37 cellular contexts compared by ENCODE assay signal in genomic region chr13:58160980-58161379, GRCh38.
"Had no signal": no experiment of that assay in that cellular context is flagged by ENCODE, and none has a peak within 500 bp of the region (broad histone marks: within the 10 kb centered on the region; RNA-seq: fewer than 3 reads in every experiment).

No MANE protein-coding gene starts in this region.

- H3K27ac Mint-ChIP-seq: activated CD4-positive, alpha-beta memory T cell treated with anti-CD3 and anti-CD28 coated beads, Interleukin-2, amount 10 ng/mL, durations not matched to agents 7 days and 5 days; activated CD4-positive, alpha-beta T cell treated with anti-CD3 and anti-CD28 coated beads for 36 hours; activated CD4-positive, alpha-beta T cell treated with anti-CD3 and anti-CD28 coated beads, Interleukin-2, amount 10 ng/mL, durations not matched to agents 7 days and 5 days; activated CD8-positive, alpha-beta memory T cell treated with anti-CD3 and anti-CD28 coated beads, Interleukin-2, amount 10 ng/mL, durations not matched to agents 7 days and 5 days; activated CD8-positive, alpha-beta T cell treated with anti-CD3 and anti-CD28 coated beads, Interleukin-2, amount 10 ng/mL, durations not matched to agents 7 days and 5 days; activated naive CD4-positive, alpha-beta T cell treated with anti-CD3 and anti-CD28 coated beads, Interleukin-2, amount 10 ng/mL, durations not matched to agents 7 days and 5 days; activated naive CD4-positive, alpha-beta T cell treated with anti-CD3 and anti-CD28 coated beads, Interleukin-2, amount 50 U/mL, for 24 hours; activated naive CD8-positive, alpha-beta T cell; activated naive CD8-positive, alpha-beta T cell treated with anti-CD3 and anti-CD28 coated beads, Interleukin-2, amount 10 ng/mL, durations not matched to agents 7 days and 5 days; activated naive CD8-positive, alpha-beta T cell treated with anti-CD3 and anti-CD28 coated beads, Interleukin-2, amount 50 U/mL, for 24 hours; activated T-cell treated with anti-CD3 and anti-CD28 coated beads, Interleukin-2, amount 50 U/mL, for 24 hours; activated T-helper 2 cell treated with anti-CD3 and anti-CD28 coated beads, Interferon-gamma antibody, Interleukin-2, Interleukin-4, amounts not matched to agents 10 μg/mL and 5 μg/mL and 100 μg/mL, durations not matched to agents 14 hours and 24 hours and 36 hours; brain; T-helper 1 cell treated with Interleukin-12 subunit alpha and Interleukin-12 subunit beta and Interleukin-4 antibody, amounts not matched to agents 30 μg/mL and 1 μg/mL, for 36 hours; T-helper 2 cell treated with Interferon-gamma antibody and Interleukin-4, amounts not matched to agents 5 μg/mL and 100 μg/mL, for 36 hours had no signal

- H3K4me3 Mint-ChIP-seq: activated CD4-positive, alpha-beta memory T cell treated with anti-CD3 and anti-CD28 coated beads, Interleukin-2, amount 10 ng/mL, durations not matched to agents 7 days and 5 days; activated CD4-positive, alpha-beta T cell treated with anti-CD3 and anti-CD28 coated beads for 36 hours; activated CD4-positive, alpha-beta T cell treated with anti-CD3 and anti-CD28 coated beads, Interleukin-2, amount 10 ng/mL, durations not matched to agents 7 days and 5 days; activated CD8-positive, alpha-beta memory T cell treated with anti-CD3 and anti-CD28 coated beads, Interleukin-2, amount 10 ng/mL, durations not matched to agents 7 days and 5 days; activated CD8-positive, alpha-beta T cell treated with anti-CD3 and anti-CD28 coated beads, Interleukin-2, amount 10 ng/mL, durations not matched to agents 7 days and 5 days; activated naive CD4-positive, alpha-beta T cell treated with anti-CD3 and anti-CD28 coated beads, Interleukin-2, amount 10 ng/mL, durations not matched to agents 7 days and 5 days; activated naive CD4-positive, alpha-beta T cell treated with anti-CD3 and anti-CD28 coated beads, Interleukin-2, amount 50 U/mL, for 24 hours; activated naive CD8-positive, alpha-beta T cell; activated naive CD8-positive, alpha-beta T cell treated with anti-CD3 and anti-CD28 coated beads, Interleukin-2, amount 10 ng/mL, durations not matched to agents 7 days and 5 days; activated naive CD8-positive, alpha-beta T cell treated with anti-CD3 and anti-CD28 coated beads, Interleukin-2, amount 50 U/mL, for 24 hours; activated T-cell treated with anti-CD3 and anti-CD28 coated beads, Interleukin-2, amount 50 U/mL, for 24 hours; brain; central memory CD8-positive, alpha-beta T cell; T-helper 1 cell treated with Interleukin-12 subunit alpha and Interleukin-12 subunit beta and Interleukin-4 antibody, amounts not matched to agents 30 μg/mL and 1 μg/mL, for 36 hours; T-helper 2 cell treated with Interferon-gamma antibody and Interleukin-4, amounts not matched to agents 5 μg/mL and 100 μg/mL, for 36 hours had no signal

- H3K9me3 ChIP-seq: ascending aorta had no signal

- H3K4me1 ChIP-seq: ascending aorta had no signal

- H3K36me3 ChIP-seq: ascending aorta, cardiac muscle cell had no signal

- H3K9me3 Mint-ChIP-seq: activated CD4-positive, alpha-beta T cell treated with anti-CD3 and anti-CD28 coated beads, Interleukin-2, amount 10 ng/mL, durations not matched to agents 7 days and 5 days; brain had no signal

- H3K4me3 ChIP-seq: ascending aorta, cardiac muscle cell had no signal

- DNase-seq: activated CD4-positive, alpha-beta memory T cell treated with anti-CD3 and anti-CD28 coated beads, Interleukin-2, amount 10 ng/mL, durations not matched to agents 7 days and 5 days; activated CD4-positive, alpha-beta T cell treated with anti-CD3 and anti-CD28 coated beads for 1 hour; activated CD4-positive, alpha-beta T cell treated with anti-CD3 and anti-CD28 coated beads for 36 hours; activated CD4-positive, alpha-beta T cell treated with anti-CD3 and anti-CD28 coated beads for 48 hours; activated CD4-positive, alpha-beta T cell treated with anti-CD3 and anti-CD28 coated beads, Interleukin-2, amount 10 ng/mL, durations not matched to agents 7 days and 5 days; activated CD4-positive, alpha-beta T cell treated with anti-CD3 and anti-CD28 coated beads, Interleukin-2, amount 50 U/mL, for 48 hours; activated CD4-positive, CD25-positive, alpha-beta regulatory T cell; activated CD8-positive, alpha-beta memory T cell treated with anti-CD3 and anti-CD28 coated beads for 24 hours; activated CD8-positive, alpha-beta memory T cell treated with anti-CD3 and anti-CD28 coated beads, Interleukin-2, amount 10 ng/mL, durations not matched to agents 7 days and 5 days; activated CD8-positive, alpha-beta memory T cell treated with anti-CD3 and anti-CD28 coated beads, Interleukin-2, amount 50 U/mL, for 48 hours; activated CD8-positive, alpha-beta T cell treated with anti-CD3 and anti-CD28 coated beads, Interleukin-2, amount 10 ng/mL, durations not matched to agents 7 days and 5 days; activated effector memory CD4-positive, alpha-beta T cell treated with Interleukin-2 at 50 U/mL for 16 hours; activated gamma-delta T cell; activated naive CD4-positive, alpha-beta T cell treated with anti-CD3 and anti-CD28 coated beads, Interleukin-2, amount 10 ng/mL, durations not matched to agents 7 days and 5 days; activated naive CD4-positive, alpha-beta T cell treated with Interleukin-2 at 50 U/mL for 16 hours; activated naive CD8-positive, alpha-beta T cell treated with anti-CD3 and anti-CD28 coated beads, Interleukin-2, amount 10 ng/mL, durations not matched to agents 7 days and 5 days; activated naive CD8-positive, alpha-beta T cell treated with anti-CD3 and anti-CD28 coated beads, Interleukin-2, amount 50 U/mL, for 24 hours; activated T-cell treated with anti-CD3 and anti-CD28 coated beads, Interleukin-2, amount 50 U/mL, for 24 hours; activated T-cell treated with anti-CD3 and anti-CD28 coated beads, Interleukin-2, amount 50 U/mL, for 48 hours; amygdala; anterior cingulate cortex; caudate nucleus; cerebellar nuclear complex; T-helper 1 cell; T-helper 2 cell; T-helper 9 cell had no signal

- H3K4me1 Mint-ChIP-seq: activated CD4-positive, alpha-beta memory T cell treated with anti-CD3 and anti-CD28 coated beads, Interleukin-2, amount 10 ng/mL, durations not matched to agents 7 days and 5 days; activated CD4-positive, alpha-beta T cell treated with anti-CD3 and anti-CD28 coated beads for 36 hours; activated CD4-positive, alpha-beta T cell treated with anti-CD3 and anti-CD28 coated beads, Interleukin-2, amount 10 ng/mL, durations not matched to agents 7 days and 5 days; activated CD8-positive, alpha-beta memory T cell treated with anti-CD3 and anti-CD28 coated beads, Interleukin-2, amount 10 ng/mL, durations not matched to agents 7 days and 5 days; activated naive CD4-positive, alpha-beta T cell treated with anti-CD3 and anti-CD28 coated beads, Interleukin-2, amount 10 ng/mL, durations not matched to agents 7 days and 5 days; activated naive CD4-positive, alpha-beta T cell treated with anti-CD3 and anti-CD28 coated beads, Interleukin-2, amount 50 U/mL, for 24 hours; activated naive CD8-positive, alpha-beta T cell treated with anti-CD3 and anti-CD28 coated beads, Interleukin-2, amount 10 ng/mL, durations not matched to agents 7 days and 5 days; activated naive CD8-positive, alpha-beta T cell treated with anti-CD3 and anti-CD28 coated beads, Interleukin-2, amount 50 U/mL, for 24 hours; central memory CD8-positive, alpha-beta T cell had no signal

- ATAC-seq: activated CD4-positive, alpha-beta T cell treated with anti-CD3 and anti-CD28 coated beads for 36 hours; activated CD4-positive, CD25-positive, alpha-beta regulatory T cell treated with anti-CD3 and anti-CD28 coated beads, Interleukin-2, amount 50 U/mL, for 24 hours; activated CD8-positive, alpha-beta memory T cell treated with anti-CD3 and anti-CD28 coated beads, Interleukin-2, amount 10 ng/mL, durations not matched to agents 7 days and 5 days; activated CD8-positive, alpha-beta T cell treated with anti-CD3 and anti-CD28 coated beads, Interleukin-2, amount 10 ng/mL, durations not matched to agents 7 days and 5 days; activated naive CD8-positive, alpha-beta T cell treated with anti-CD3 and anti-CD28 coated beads, Interleukin-2, amount 50 U/mL, for 24 hours had no signal

- H3K36me3 Mint-ChIP-seq: activated CD8-positive, alpha-beta memory T cell treated with anti-CD3 and anti-CD28 coated beads, Interleukin-2, amount 10 ng/mL, durations not matched to agents 7 days and 5 days; activated naive CD4-positive, alpha-beta T cell treated with anti-CD3 and anti-CD28 coated beads, Interleukin-2, amount 10 ng/mL, durations not matched to agents 7 days and 5 days; activated naive CD4-positive, alpha-beta T cell treated with anti-CD3 and anti-CD28 coated beads, Interleukin-2, amount 50 U/mL, for 24 hours; activated naive CD8-positive, alpha-beta T cell; activated naive CD8-positive, alpha-beta T cell treated with anti-CD3 and anti-CD28 coated beads, Interleukin-2, amount 10 ng/mL, durations not matched to agents 7 days and 5 days; brain had no signal

- H3K27ac ChIP-seq: ascending aorta, cardiac muscle cell, VCaP had no signal

- H3K27me3 Mint-ChIP-seq: activated CD4-positive, alpha-beta memory T cell treated with anti-CD3 and anti-CD28 coated beads, Interleukin-2, amount 10 ng/mL, durations not matched to agents 7 days and 5 days; activated CD4-positive, alpha-beta T cell treated with anti-CD3 and anti-CD28 coated beads for 36 hours; activated CD4-positive, alpha-beta T cell treated with anti-CD3 and anti-CD28 coated beads, Interleukin-2, amount 10 ng/mL, durations not matched to agents 7 days and 5 days; activated CD8-positive, alpha-beta memory T cell treated with anti-CD3 and anti-CD28 coated beads, Interleukin-2, amount 10 ng/mL, durations not matched to agents 7 days and 5 days; activated naive CD4-positive, alpha-beta T cell treated with anti-CD3 and anti-CD28 coated beads, Interleukin-2, amount 10 ng/mL, durations not matched to agents 7 days and 5 days; activated naive CD4-positive, alpha-beta T cell treated with anti-CD3 and anti-CD28 coated beads, Interleukin-2, amount 50 U/mL, for 24 hours; activated naive CD8-positive, alpha-beta T cell; activated naive CD8-positive, alpha-beta T cell treated with anti-CD3 and anti-CD28 coated beads, Interleukin-2, amount 10 ng/mL, durations not matched to agents 7 days and 5 days; activated naive CD8-positive, alpha-beta T cell treated with anti-CD3 and anti-CD28 coated beads, Interleukin-2, amount 50 U/mL, for 24 hours; activated T-cell treated with anti-CD3 and anti-CD28 coated beads, Interleukin-2, amount 50 U/mL, for 24 hours; brain; central memory CD8-positive, alpha-beta T cell had no signal

- H3K27me3 ChIP-seq: ascending aorta, cardiac muscle cell had no signal
